9 cellular contexts compared by ENCODE assay signal in genomic region chr12:122951979-122952892, GRCh38. TPM values are rescaled to one million over a fixed set of nuclear protein-coding genes. Genes with fewer than 3 reads are reported as not detected.
DNase-seq lines count a peak whose midpoint lies in the region; ATAC-seq and TF ChIP-seq lines count a peak whose summit lies in the region.
"Had no signal": no experiment of that assay in that cellular context is flagged by ENCODE, and none has a peak within 500 bp of the region (broad histone marks: within the 10 kb centered on the region; RNA-seq: fewer than 3 reads in every experiment).

No MANE protein-coding gene starts in this region.

- H3K4me1 ChIP-seq in H9 (ENCODE audit: insufficient read depth, low read length): no peaks in the 10 kb centered on the region

- no peak for ATAC-seq in HG03457 (IDR thresholded peaks at IDR 0.05; ENCODE audit: unreplicated experiment)

- H4K91ac ChIP-seq in H9 (ENCODE audit: insufficient read length, low read depth, low read length): no peak overlapping the region

- no peak overlapping the region for H3K14ac ChIP-seq in H9 (ENCODE audit: insufficient read depth, low read length)

- DNase-seq in Daoy (ENCODE audit: low read depth) (peak; percentile 82), H9 (peak; percentile 76), NCI-H146 (lab: John Stamatoyannopoulos, UW) (peak; percentile 66), UCSD-AML1 (lab: John Stamatoyannopoulos, UW; ENCODE audit: unreplicated experiment) (peak; percentile 71), brain microvascular endothelial cell (peak; percentile 60), islet precursor cell (peak; percentile 94)
- peak in 3 of 4 experiments; percentile 38 to 55 (median 53) for DNase-seq in stimulated activated CD4-positive, alpha-beta T cell treated with anti-CD3 and anti-CD28 coated beads, Interleukin-1b, Interleukin-23, amount 100 ng/mL, for 24 hours (ENCODE audit: low read depth in 4 of 4, low spot score in 1 of 4)

- no peaks in the 10 kb centered on the region for H3K79me2 ChIP-seq in H9 (ENCODE audit: insufficient read depth, low read length)

- no peaks in the 10 kb centered on the region for H3K36me3 ChIP-seq in brain microvascular endothelial cell (replicated peaks)

- in situ Hi-C loops in brain microvascular endothelial cell (cut with HindIII; ENCODE audit: low pct_ligation_motif_present, low sequenced_read_pairs): no loop called here

- no peak overlapping the region for H2BK15ac ChIP-seq in H9 (ENCODE audit: low read depth, low read length)

- no peaks in the 10 kb centered on the region for H3K36me3 Mint-ChIP-seq in H9 (ENCODE audit: insufficient read depth in 1 of 3, low read depth in 3 of 3)

- H3K4me1 Mint-ChIP-seq in H9: peaks cover 0 to 2% of the 10 kb centered on the region in 2 experiments; a peak in 1 of 4 replicates

- H3K27me3 ChIP-seq in H9 (ENCODE audit: insufficient read depth, low read length): no peaks in the 10 kb centered on the region
- no peaks in the 10 kb centered on the region for H3K27me3 ChIP-seq in brain microvascular endothelial cell (replicated peaks)

- H2AK5ac ChIP-seq in H9 (ENCODE audit: insufficient read length, low read length): no peak overlapping the region

- H3K4me3 ChIP-seq in brain microvascular endothelial cell (ENCODE audit: low read depth, low read length): no peak overlapping the region

- H4K5ac ChIP-seq in H9 (ENCODE audit: insufficient read length, low read depth, low read length): no peak overlapping the region

- TF ChIP-seq CTCF in H9 (conservative IDR thresholded peaks at IDR 0.05): peak; percentile 88
- peak; percentile 95 for TF ChIP-seq CTCF in brain microvascular endothelial cell (IDR thresholded peaks at IDR 0.05; ENCODE audit: low read depth, low read length, missing control alignments)

- no peak overlapping the region for H3K4me3 Mint-ChIP-seq in H9
- H3K4me3 Mint-ChIP-seq: dendritic cell treated with granulocyte-macrophage colony-stimulating factor and Interleukin-4, amounts not matched to agents 40 ng/mL and 50 ng/mL, for 4 days had no signal

- H3K79me1 ChIP-seq in H9 (ENCODE audit: insufficient read depth, low read depth, low read length, poor library complexity, severe bottlenecking): no peaks in the 10 kb centered on the region

- no peak overlapping the region for H2BK5ac ChIP-seq in H9 (ENCODE audit: insufficient read length, low read length)

- no peak overlapping the region for H2BK20ac ChIP-seq in H9 (ENCODE audit: low read depth, low read length, poor library complexity, severe bottlenecking)

- H4K8ac ChIP-seq in H9 (replicated peaks; ENCODE audit: insufficient read length, low read depth, low read length): no peak overlapping the region

- no peak overlapping the region; a peak in 1 of 7 replicates for H3K27ac Mint-ChIP-seq in H9
- H3K27ac Mint-ChIP-seq: dendritic cell treated with granulocyte-macrophage colony-stimulating factor and Interleukin-4, amounts not matched to agents 40 ng/mL and 50 ng/mL, for 4 days had no signal

- no peak overlapping the region for H2AFZ ChIP-seq in H9 (ENCODE audit: low read length)

- H3K18ac ChIP-seq in H9 (ENCODE audit: insufficient read length, low read depth, low read length): no peak overlapping the region

- no peak overlapping the region for H3K4ac ChIP-seq in H9 (ENCODE audit: low read depth, low read length)

- H3K9me3 Mint-ChIP-seq in H9: no peaks in the 10 kb centered on the region
- H3K9me3 Mint-ChIP-seq: dendritic cell treated with granulocyte-macrophage colony-stimulating factor and Interleukin-4, amounts not matched to agents 40 ng/mL and 50 ng/mL, for 4 days had no signal

- no peak overlapping the region for H2BK120ac ChIP-seq in H9 (ENCODE audit: low read depth, low read length, poor library complexity, severe bottlenecking)

- H4K20me1 ChIP-seq in H9 (ENCODE audit: control insufficient read depth, insufficient read depth, insufficient read length): peaks cover 3% of the 10 kb centered on the region

- H2BK12ac ChIP-seq in H9 (ENCODE audit: insufficient read length, low read depth, low read length): no peak overlapping the region

- H3K23me2 ChIP-seq in H9 (ENCODE audit: insufficient read length, low read depth, low read length, poor library complexity, severe bottlenecking): no peaks in the 10 kb centered on the region

- no CpG with 5 or more reads among the region's 12 CpGs for whole genome bisulfite sequencing in H9 (ENCODE audit: extremely low coverage, insufficient read length, low lambda C conversion rate)

- peaks cover 46% of the 10 kb centered on the region for H3K27me3 Mint-ChIP-seq in H9 (ENCODE audit: low read depth)
- H3K27me3 Mint-ChIP-seq: dendritic cell treated with granulocyte-macrophage colony-stimulating factor and Interleukin-4, amounts not matched to agents 40 ng/mL and 50 ng/mL, for 4 days had no signal

- no peak overlapping the region for H3K56ac ChIP-seq in H9 (ENCODE audit: insufficient read length, low read depth, low read length)

- no peaks in the 10 kb centered on the region for H3K9me3 ChIP-seq in H9 (ENCODE audit: control insufficient read depth, low read depth, low read length)

- H3K23ac ChIP-seq in H9 (ENCODE audit: insufficient read length, low read depth, low read length): no peak overlapping the region

- H3K27ac ChIP-seq in H9 (ENCODE audit: insufficient read length, low read depth, low read length): no peak overlapping the region
- H3K27ac ChIP-seq in brain microvascular endothelial cell: no peak overlapping the region

- H3T11ph ChIP-seq in H9 (ENCODE audit: low read length): no peak overlapping the region

- no peak overlapping the region for H3K4me2 ChIP-seq in H9 (ENCODE audit: insufficient read depth, insufficient read length, low read length)

- H3K9ac ChIP-seq in H9 (ENCODE audit: extremely low read depth, insufficient read length, low read length): no peak overlapping the region

RNA-seq across cellular contexts. Expression of gene ABCB9, which starts 14.0 kb away (rescaled TPM):
- total RNA-seq in Daoy (2014; rRNA removed; shearing (Covaris generic)): 6.4 and 12.4 TPM in 2 replicates
- 3.3 and 4.6 TPM in 2 replicates for total RNA-seq in H9 (2021)

RNA-seq across cellular contexts. Expression of gene OGFOD2, which starts 22.8 kb away (rescaled TPM):
- total RNA-seq in Daoy (2014; rRNA removed; shearing (Covaris generic)): 19.1 and 34.3 TPM in 2 replicates
- 14.1 and 14.7 TPM in 2 replicates for total RNA-seq in H9 (2021)

RNA-seq across cellular contexts. Expression of gene ARL6IP4, which starts 28.2 kb away (rescaled TPM):
- total RNA-seq in Daoy (2014; rRNA removed; shearing (Covaris generic)): 252 and 278 TPM in 2 replicates
- 124 and 132 TPM in 2 replicates for total RNA-seq in H9 (2021)

RNA-seq across cellular contexts. Expression of gene VPS37B, which starts 56.3 kb away (rescaled TPM):
- total RNA-seq in Daoy (2014; rRNA removed; shearing (Covaris generic)): 46.6 and 51.4 TPM in 2 replicates
- 12.3 and 12.9 TPM in 2 replicates for total RNA-seq in H9 (2021)
